Comparison of ENCODE assay signal across 8 cellular contexts in genomic region chr17:7218166-7218565, GRCh38. TPM values are rescaled to one million over a fixed set of nuclear protein-coding genes. Genes with fewer than 3 reads are reported as not detected.
DNase-seq lines count a peak whose midpoint lies in the region; ATAC-seq, FAIRE-seq and TF ChIP-seq lines count a peak whose summit lies in the region.

No MANE protein-coding gene starts in this region.

- TF ChIP-seq CTCF in K562 (IDR thresholded peaks at IDR 0.05 in 2 of 3, conservative IDR thresholded peaks at IDR 0.05 in 1 of 3; ENCODE audit: insufficient read depth in 2 of 3, low read depth in 1 of 3, low read length in 3 of 3): no peak
- TF ChIP-seq CTCF in type B pancreatic cell (conservative IDR thresholded peaks at IDR 0.05): no peak

- H3K4me3 Mint-ChIP-seq in activated naive CD4-positive, alpha-beta T cell treated with anti-CD3 and anti-CD28 coated beads, Interleukin-2, amount 10 ng/mL, durations not matched to agents 7 days and 5 days: peak overlapping the region; percentile 72
- H3K4me3 Mint-ChIP-seq in memory B cell: peak overlapping the region; percentile 46
- peak overlapping the region; percentile 97 for H3K4me3 Mint-ChIP-seq in type B pancreatic cell

- H3K9me3 Mint-ChIP-seq in activated naive CD4-positive, alpha-beta T cell treated with anti-CD3 and anti-CD28 coated beads, Interleukin-2, amount 10 ng/mL, durations not matched to agents 7 days and 5 days: no peaks in the 10 kb centered on the region
- H3K9me3 Mint-ChIP-seq in memory B cell: no peaks in the 10 kb centered on the region
- no peaks in the 10 kb centered on the region for H3K9me3 Mint-ChIP-seq in type B pancreatic cell

- peak overlapping the region; percentile 74 for H3K27ac Mint-ChIP-seq in activated naive CD4-positive, alpha-beta T cell treated with anti-CD3 and anti-CD28 coated beads, Interleukin-2, amount 10 ng/mL, durations not matched to agents 7 days and 5 days
- H3K27ac Mint-ChIP-seq in memory B cell: no peak overlapping the region
- H3K27ac Mint-ChIP-seq in type B pancreatic cell: peak overlapping the region; percentile 97

- peak overlapping the region; percentile 30 to 99; a peak in 3 of 4 replicates for H3K9ac ChIP-seq in K562 (ENCODE audit: insufficient read depth in 1 of 2, low read depth in 2 of 2, low read length in 2 of 2)

- CTCF ChIA-PET in activated naive CD4-positive, alpha-beta T cell treated with anti-CD3 and anti-CD28 coated beads, Interleukin-2, amount 10 ng/mL, durations not matched to agents 7 days and 5 days (lab: Charles Lee): interaction anchor here (4.5 kb wide), 1 partner anchor 78 kb away, joined by 34 read pairs; no protein-coding TSS in a partner anchor
- CTCF ChIA-PET in K562 (lab: Yijun Ruan, JAX; ENCODE audit: low intra/inter-chr PET ratio): no interaction called here

- no peak for TF ChIP-seq EP300 in K562 (IDR thresholded peaks at IDR 0.05; ENCODE audit: low read length)

- H3K79me2 ChIP-seq in K562 (ENCODE audit: control insufficient read depth, insufficient read depth, low read length): peaks cover 49% of the 10 kb centered on the region

- BruUV-seq in K562 (replicated peaks; lab: Mats Ljungman, UMichigan): no TSS peak

- H3K4me1 Mint-ChIP-seq in activated naive CD4-positive, alpha-beta T cell treated with anti-CD3 and anti-CD28 coated beads, Interleukin-2, amount 10 ng/mL, durations not matched to agents 7 days and 5 days: peaks cover 80% of the 10 kb centered on the region
- H3K4me1 Mint-ChIP-seq in memory B cell: peaks cover 50% of the 10 kb centered on the region
- peaks cover 52% of the 10 kb centered on the region for H3K4me1 Mint-ChIP-seq in type B pancreatic cell (ENCODE audit: unreplicated experiment)

- POLR2A ChIA-PET in K562 (lab: Yijun Ruan, JAX): interaction anchor here (0.6 kb wide), 2 partner anchors 159 to 180 kb away, joined by 3 to 4 read pairs; no protein-coding TSS in a partner anchor

- peak overlapping the region; percentile 90; the same call in 2 of the 3 replicates for H3K27ac ChIP-seq in K562 (ENCODE audit: extremely low read depth, low read depth, low read length)

- ATAC-seq in K562 (no peak), memory B cell (ENCODE audit: low read depth) (no peak)

- 59% methylated on average over 3 of the region's 6 CpGs for WGBS in K562 (ENCODE audit: insufficient coverage, low coverage, missing lambda C conversion rate)

- H3K36me3 Mint-ChIP-seq in activated naive CD4-positive, alpha-beta T cell treated with anti-CD3 and anti-CD28 coated beads, Interleukin-2, amount 10 ng/mL, durations not matched to agents 7 days and 5 days: peaks cover 17% of the 10 kb centered on the region
- H3K36me3 Mint-ChIP-seq in memory B cell (no peaks in the 10 kb centered on the region), type B pancreatic cell (peaks cover 5% of the 10 kb centered on the region)

- H3K9me1 ChIP-seq in K562 (ENCODE audit: control insufficient read depth, insufficient read depth, low read length): peaks cover 6% of the 10 kb centered on the region

- H2AFZ ChIP-seq in K562 (ENCODE audit: low read depth, low read length): peak overlapping the region; percentile 94

- H3K4me3 ChIP-seq in K562: no peak overlapping the region

- FAIRE-seq in K562 (lab: Jason Lieb, UNC): no peak

- peaks cover 40 to 58% of the 10 kb centered on the region in 2 experiments for H3K4me1 ChIP-seq in K562 (replicated peaks in 1 of 2; ENCODE audit: control insufficient read depth in 2 of 2, insufficient read depth in 2 of 2, low read length in 2 of 2)

- H3K4me2 ChIP-seq in K562 (ENCODE audit: insufficient read depth, low read length): peak overlapping the region; percentile 60

- peaks cover 28% of the 10 kb centered on the region; the same call in 2 of the 3 replicates for H3K36me3 ChIP-seq in K562 (ENCODE audit: control insufficient read depth, insufficient read depth, low read length)

- no peak for TF ChIP-seq POLR2A in K562 (conservative IDR thresholded peaks at IDR 0.05)

- TF ChIP-seq RAD21 in K562 (CRISPR knock-in tag; conservative IDR thresholded peaks at IDR 0.05 in 1 of 2, IDR thresholded peaks at IDR 0.05 in 1 of 2): no peak

- H3K9me3 ChIP-seq in K562 (replicated peaks; ENCODE audit: control insufficient read depth, insufficient read depth, low read depth, low read length): no peaks in the 10 kb centered on the region

- no peak for DNase-seq in activated naive CD4-positive, alpha-beta T cell treated with anti-CD3 and anti-CD28 coated beads, Interleukin-2, amount 10 ng/mL, durations not matched to agents 7 days and 5 days
- DNase-seq in activated naive CD4-positive, alpha-beta T cell (lab: John Stamatoyannopoulos, UW): no peak
- DNase-seq in K562 (ENCODE audit: extremely low read depth in 1 of 4, low spot score in 3 of 4) (no peak), memory B cell (ENCODE audit: low spot score in 2 of 2) (no peak), type B pancreatic cell (ENCODE audit: extremely low spot score, unreplicated experiment) (no peak), GM19238 (ENCODE audit: insufficient read length, low spot score) (no peak), amniotic stem cell (lab: John Stamatoyannopoulos, UW) (no peak)
- no peak for DNase-seq in stimulated activated CD4-positive, alpha-beta T cell treated with anti-CD3 and anti-CD28 coated beads, Interleukin-4, amount 100 ng/mL, for 4 hours

- intact Hi-C loops in K562 (cut with micrococcal nuclease): no loop called here

- peaks cover 6% of the 10 kb centered on the region for H4K20me1 ChIP-seq in K562 (replicated peaks; ENCODE audit: control insufficient read depth, insufficient read depth, low read length)

- in situ Hi-C loops in K562 (cut with MboI): no loop called here

- H3K27me3 ChIP-seq in K562 (ENCODE audit: control insufficient read depth in 2 of 2, insufficient read depth in 2 of 2, low read length in 2 of 2): no peaks in the 10 kb centered on the region

- H3K27me3 Mint-ChIP-seq in activated naive CD4-positive, alpha-beta T cell treated with anti-CD3 and anti-CD28 coated beads, Interleukin-2, amount 10 ng/mL, durations not matched to agents 7 days and 5 days: peaks cover 26% of the 10 kb centered on the region
- H3K27me3 Mint-ChIP-seq in memory B cell (peaks cover 6% of the 10 kb centered on the region), type B pancreatic cell (peaks cover 16% of the 10 kb centered on the region)

RNA-seq across cellular contexts. Expression of gene DLG4, which starts 1.5 kb away (rescaled TPM):
- 43.5 and 75.5 TPM in 2 replicates for total RNA-seq in K562 (2011; cell fraction: chromatin; rRNA removed; ENCODE audit: low replicate concordance)
- 21.5 and 23.8 TPM in 2 replicates for total RNA-seq in K562 (2011; cell fraction: nucleolus; rRNA removed)
- 31.9 and 46.3 TPM in 2 replicates for total RNA-seq in K562 (2011; cell fraction: nucleoplasm; rRNA removed)
- 4.1 and 4.9 TPM in 2 replicates for total RNA-seq in K562 (2014; rRNA removed)
- total RNA-seq in K562 (2014; rRNA removed; fragmentation: Illumina TruSeq; extraction: Trizol): 2.2 and 3.1 TPM in 2 replicates
- total RNA-seq in K562 (2015; rRNA removed; fragmentation: Illumina TruSeq; extraction: Trizol): 4.0 and 4.1 TPM in 2 replicates
- total RNA-seq in K562 (2021): 8.8 and 12.0 TPM in 2 replicates
- 4.6 and 9.8 TPM in 2 replicates for polyA plus RNA-seq in K562 (2011; rRNA removed)
- 4.1 and 4.3 TPM in 2 replicates for polyA plus RNA-seq in K562 (2011; cell fraction: cytosol; rRNA removed)
- 29.5 and 39.7 TPM in 2 replicates for polyA plus RNA-seq in K562 (2011; cell fraction: nucleus; rRNA removed)
- polyA plus RNA-seq in K562 (2012): 11.6 and 11.9 TPM in 2 replicates
- polyA plus RNA-seq in K562 (2014; fragmentation: Illumina TruSeq; extraction: Trizol): 6.3 and 7.8 TPM in 2 replicates
- polyA plus RNA-seq in K562 (2014; fragmentation: Nextera tagmentation; extraction: Ambion mirVana): under 1 TPM; 0.03 to 0.07 TPM
- polyA plus RNA-seq in K562 (2014; rRNA removed): 6.6 and 8.5 TPM in 2 replicates
- 4.0 and 5.2 TPM in 2 replicates for polyA minus RNA-seq in K562 (2011; rRNA and poly(A)+ RNA removed)
- polyA minus RNA-seq in K562 (2011; cell fraction: cytosol; rRNA and poly(A)+ RNA removed): 4.9 and 5.7 TPM in 2 replicates
- polyA minus RNA-seq in K562 (2011; cell fraction: nucleus; rRNA and poly(A)+ RNA removed): 7.0 and 8.4 TPM in 2 replicates
- total RNA-seq in type B pancreatic cell (ENCODE audit: low replicate concordance): 7.8 and 46.1 TPM in 2 replicates

RNA-seq across cellular contexts. Expression of gene ACADVL, which starts 1.6 kb away (rescaled TPM):
- 1,164 and 2,824 TPM in 2 replicates for total RNA-seq in K562 (2011; cell fraction: chromatin; rRNA removed; ENCODE audit: low replicate concordance)
- 1,687 and 1,801 TPM in 2 replicates for total RNA-seq in K562 (2011; cell fraction: nucleolus; rRNA removed)
- 1,262 and 1,361 TPM in 2 replicates for total RNA-seq in K562 (2011; cell fraction: nucleoplasm; rRNA removed)
- total RNA-seq in K562 (2014; rRNA removed) (214 and 235 TPM in 2 replicates), K562 (2014; rRNA removed; fragmentation: Illumina TruSeq; extraction: Trizol) (87.0 and 117 TPM in 2 replicates), K562 (2015; rRNA removed; fragmentation: Illumina TruSeq; extraction: Trizol) (180 and 194 TPM in 2 replicates), K562 (2021) (283 and 313 TPM in 2 replicates), type B pancreatic cell (ENCODE audit: low replicate concordance) (573 and 617 TPM in 2 replicates)
- polyA plus RNA-seq in K562 (2011; rRNA removed) (261 and 459 TPM in 2 replicates), K562 (2014; fragmentation: Illumina TruSeq; extraction: Trizol) (241 and 269 TPM in 2 replicates), K562 (2014; fragmentation: Nextera tagmentation; extraction: Ambion mirVana) (10 to 100 TPM; 25.5 to 46.2 TPM), K562 (2014; rRNA removed) (376 and 449 TPM in 2 replicates)
- polyA plus RNA-seq in K562 (2011; cell fraction: cytosol; rRNA removed): 206 and 297 TPM in 2 replicates
- polyA plus RNA-seq in K562 (2011; cell fraction: nucleus; rRNA removed): 4,218 and 4,978 TPM in 2 replicates
- polyA plus RNA-seq in K562 (2012): 380 and 644 TPM in 2 replicates
- polyA minus RNA-seq in K562 (2011; rRNA and poly(A)+ RNA removed): 93.6 and 95.1 TPM in 2 replicates
- 82.1 and 82.9 TPM in 2 replicates for polyA minus RNA-seq in K562 (2011; cell fraction: cytosol; rRNA and poly(A)+ RNA removed)
- polyA minus RNA-seq in K562 (2011; cell fraction: nucleus; rRNA and poly(A)+ RNA removed): 363 and 519 TPM in 2 replicates

RNA-seq across cellular contexts. Expression of gene DVL2, which starts 16.2 kb away (rescaled TPM):
- total RNA-seq in K562 (2011; cell fraction: chromatin; rRNA removed; ENCODE audit: low replicate concordance): 108 and 173 TPM in 2 replicates
- 80.7 and 98.4 TPM in 2 replicates for total RNA-seq in K562 (2011; cell fraction: nucleolus; rRNA removed)
- 85.2 and 125 TPM in 2 replicates for total RNA-seq in K562 (2011; cell fraction: nucleoplasm; rRNA removed)
- total RNA-seq in K562 (2014; rRNA removed) (39.1 and 42.9 TPM in 2 replicates), K562 (2014; rRNA removed; fragmentation: Illumina TruSeq; extraction: Trizol) (10.7 and 12.0 TPM in 2 replicates), K562 (2015; rRNA removed; fragmentation: Illumina TruSeq; extraction: Trizol) (24.3 and 25.9 TPM in 2 replicates), K562 (2021) (44.6 and 49.5 TPM in 2 replicates), type B pancreatic cell (ENCODE audit: low replicate concordance) (62.8 and 93.9 TPM in 2 replicates)
- polyA plus RNA-seq in K562 (2011; rRNA removed) (3.9 and 7.2 TPM in 2 replicates), K562 (2014; fragmentation: Illumina TruSeq; extraction: Trizol) (34.0 and 35.5 TPM in 2 replicates), K562 (2014; fragmentation: Nextera tagmentation; extraction: Ambion mirVana) (1 to 10 TPM; 1.3 TPM), K562 (2014; rRNA removed) (25.8 and 28.5 TPM in 2 replicates)
- 6.9 and 7.1 TPM in 2 replicates for polyA plus RNA-seq in K562 (2011; cell fraction: cytosol; rRNA removed)
- polyA plus RNA-seq in K562 (2011; cell fraction: nucleus; rRNA removed): 34.8 and 49.0 TPM in 2 replicates
- 45.7 and 51.8 TPM in 2 replicates for polyA plus RNA-seq in K562 (2012)
- 11.9 and 13.2 TPM in 2 replicates for polyA minus RNA-seq in K562 (2011; rRNA and poly(A)+ RNA removed)
- polyA minus RNA-seq in K562 (2011; cell fraction: cytosol; rRNA and poly(A)+ RNA removed): 9.1 and 20.8 TPM in 2 replicates
- polyA minus RNA-seq in K562 (2011; cell fraction: nucleus; rRNA and poly(A)+ RNA removed): 30.4 and 34.9 TPM in 2 replicates

RNA-seq across cellular contexts. Expression of gene PHF23, which starts 21.1 kb away (rescaled TPM):
- 21.4 and 38.4 TPM in 2 replicates for total RNA-seq in K562 (2011; cell fraction: chromatin; rRNA removed; ENCODE audit: low replicate concordance)
- 20.0 and 20.1 TPM in 2 replicates for total RNA-seq in K562 (2011; cell fraction: nucleolus; rRNA removed)
- total RNA-seq in K562 (2011; cell fraction: nucleoplasm; rRNA removed): 23.5 and 23.7 TPM in 2 replicates
- total RNA-seq in K562 (2014; rRNA removed) (39.0 and 49.9 TPM in 2 replicates), K562 (2014; rRNA removed; fragmentation: Illumina TruSeq; extraction: Trizol) (27.8 and 28.1 TPM in 2 replicates), K562 (2015; rRNA removed; fragmentation: Illumina TruSeq; extraction: Trizol) (50.1 and 51.1 TPM in 2 replicates), K562 (2021) (33.7 and 38.6 TPM in 2 replicates), type B pancreatic cell (ENCODE audit: low replicate concordance) (42.8 and 61.1 TPM in 2 replicates)
- polyA plus RNA-seq in K562 (2011; rRNA removed) (25.0 and 32.7 TPM in 2 replicates), K562 (2014; fragmentation: Illumina TruSeq; extraction: Trizol) (53.1 and 87.5 TPM in 2 replicates), K562 (2014; fragmentation: Nextera tagmentation; extraction: Ambion mirVana) (1 to 10 TPM; 7.4 TPM), K562 (2014; rRNA removed) (34.1 and 36.1 TPM in 2 replicates)
- 20.0 and 33.8 TPM in 2 replicates for polyA plus RNA-seq in K562 (2011; cell fraction: cytosol; rRNA removed)
- polyA plus RNA-seq in K562 (2011; cell fraction: nucleus; rRNA removed): 16.8 and 28.4 TPM in 2 replicates
- polyA plus RNA-seq in K562 (2012): 27.6 and 38.6 TPM in 2 replicates
- polyA minus RNA-seq in K562 (2011; rRNA and poly(A)+ RNA removed): 20.2 and 26.4 TPM in 2 replicates
- 14.2 and 19.9 TPM in 2 replicates for polyA minus RNA-seq in K562 (2011; cell fraction: cytosol; rRNA and poly(A)+ RNA removed)
- polyA minus RNA-seq in K562 (2011; cell fraction: nucleus; rRNA and poly(A)+ RNA removed): 7.1 and 10.6 TPM in 2 replicates

RNA-seq across cellular contexts. Expression of gene GABARAP, which starts 24.1 kb away (rescaled TPM):
- total RNA-seq in K562 (2011; cell fraction: chromatin; rRNA removed; ENCODE audit: low replicate concordance): 24.6 and 29.6 TPM in 2 replicates
- total RNA-seq in K562 (2011; cell fraction: nucleolus; rRNA removed): 22.9 and 27.7 TPM in 2 replicates
- 36.2 and 50.7 TPM in 2 replicates for total RNA-seq in K562 (2011; cell fraction: nucleoplasm; rRNA removed)
- total RNA-seq in K562 (2014; rRNA removed) (47.5 and 75.8 TPM in 2 replicates), K562 (2014; rRNA removed; fragmentation: Illumina TruSeq; extraction: Trizol) (104 and 117 TPM in 2 replicates), K562 (2015; rRNA removed; fragmentation: Illumina TruSeq; extraction: Trizol) (114 TPM in 2 replicates), K562 (2021) (152 and 155 TPM in 2 replicates), type B pancreatic cell (ENCODE audit: low replicate concordance) (478 and 570 TPM in 2 replicates)
- polyA plus RNA-seq in K562 (2011; rRNA removed) (152 and 170 TPM in 2 replicates), K562 (2014; fragmentation: Illumina TruSeq; extraction: Trizol) (309 and 373 TPM in 2 replicates), K562 (2014; fragmentation: Nextera tagmentation; extraction: Ambion mirVana) (100 to 1,000 TPM; 246 to 279 TPM), K562 (2014; rRNA removed) (130 and 135 TPM in 2 replicates)
- 165 and 263 TPM in 2 replicates for polyA plus RNA-seq in K562 (2011; cell fraction: cytosol; rRNA removed)
- 57.4 and 88.4 TPM in 2 replicates for polyA plus RNA-seq in K562 (2011; cell fraction: nucleus; rRNA removed)
- polyA plus RNA-seq in K562 (2012): 192 and 504 TPM in 2 replicates
- 102 and 103 TPM in 2 replicates for polyA minus RNA-seq in K562 (2011; rRNA and poly(A)+ RNA removed)
- 54.3 and 65.2 TPM in 2 replicates for polyA minus RNA-seq in K562 (2011; cell fraction: cytosol; rRNA and poly(A)+ RNA removed)
- polyA minus RNA-seq in K562 (2011; cell fraction: nucleus; rRNA and poly(A)+ RNA removed): 10.8 and 28.3 TPM in 2 replicates

Comparison
In these comparisons a context has a peak if more than half of its experiments do, and no peak if none do; other contexts are left out.
1. H3K4me3 Mint-ChIP-seq: peak in every context shown above with its lines; median percentile 97 in type B pancreatic cell; 72 in activated naive CD4-positive, alpha-beta T cell treated with anti-CD3 and anti-CD28 coated beads, Interleukin-2, amount 10 ng/mL, durations not matched to agents 7 days and 5 days; 46 in memory B cell.